ENCODE assay signal across 8 cellular contexts in the genomic region with DNA sequence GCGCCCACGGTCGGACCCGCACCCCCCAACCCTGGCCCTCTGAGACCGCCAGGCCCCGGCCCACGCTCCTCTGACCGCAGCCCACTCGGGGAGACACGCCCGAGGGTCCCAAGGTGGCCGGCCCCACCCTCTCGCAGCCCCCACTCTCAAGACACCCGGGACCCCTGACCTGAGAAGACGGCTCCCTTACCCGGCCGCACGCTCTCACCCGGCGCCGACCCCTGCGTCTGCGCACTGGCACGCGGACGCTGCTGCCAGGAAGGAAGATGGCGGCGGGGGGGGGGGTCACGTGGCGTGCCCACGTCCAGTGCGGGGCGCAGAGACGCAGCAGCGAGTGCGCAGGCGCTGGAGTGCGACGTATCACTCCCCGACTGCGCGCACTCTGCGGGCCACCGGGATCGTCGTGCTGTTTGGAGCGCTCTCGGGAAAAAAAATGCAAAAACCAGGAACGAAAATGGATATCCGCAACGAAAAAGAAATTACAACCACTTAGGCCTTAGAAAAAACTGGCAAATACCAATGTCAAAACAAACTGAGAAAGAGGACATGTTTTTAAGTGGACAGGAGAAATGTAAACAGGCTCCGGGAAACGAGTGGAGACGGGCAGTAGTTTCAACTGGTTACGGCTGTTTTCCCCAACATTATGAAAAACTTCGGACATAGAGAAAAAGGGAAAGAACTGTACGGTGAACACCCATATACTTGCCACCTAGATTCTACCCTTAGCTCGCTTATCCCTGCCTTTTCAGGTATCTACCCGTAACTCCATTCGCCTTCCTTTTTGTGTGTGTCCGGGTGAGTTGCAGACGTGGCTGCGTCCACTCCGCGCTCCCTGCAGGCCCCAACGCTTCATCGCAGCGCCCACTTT. TPM values are rescaled to one million over a fixed set of nuclear protein-coding genes. Genes with fewer than 3 reads are reported as not detected.
A peak's percentile ranks its signal among the peaks of the same experiment; 100 is the strongest.
DNase-seq lines count a peak whose midpoint lies in the region; ATAC-seq and TF ChIP-seq lines count a peak whose summit lies in the region.

MRPL36 (minus strand) TSS at position 236 of the 868 bp plus-strand sequence. CDS start 902 bp downstream, outside the sequence.

- peak within 1 kb of the TSS; percentile 97 for H3K27ac Mint-ChIP-seq in endodermal cell

- H3K4me3 ChIP-seq in OCI-LY1 (ENCODE audit: low read depth, low read length, poor library complexity, severe bottlenecking) (peak within 1 kb of the TSS; percentile 74), endodermal cell (ENCODE audit: low read length) (peak within 1 kb of the TSS; percentile 97), mesendoderm (ENCODE audit: low read length) (peak within 1 kb of the TSS; percentile 74)

- H2BK120ac ChIP-seq in mesendoderm (ENCODE audit: low read depth, low read length) = no peak within 1 kb of the TSS

- peaks cover 56% of the 10 kb centered on the region for H3K36me3 ChIP-seq in OCI-LY1 (ENCODE audit: insufficient read depth, low read length)
- H3K36me3 ChIP-seq in endodermal cell (ENCODE audit: control insufficient read depth, insufficient read depth, low read length) = peaks cover 44% of the 10 kb centered on the region
- peaks cover 13% of the 10 kb centered on the region for H3K36me3 ChIP-seq in mesendoderm (ENCODE audit: control insufficient read depth, insufficient read depth, low read length)

- H3K36me3 Mint-ChIP-seq in endodermal cell (ENCODE audit: low read depth) = peaks cover 40% of the 10 kb centered on the region

- peak within 1 kb of the TSS; percentile 97 for H3K56ac ChIP-seq in mesendoderm (ENCODE audit: low read length)

- H3K4me1 ChIP-seq in OCI-LY1 (ENCODE audit: insufficient read depth, low read length, severe bottlenecking) = peaks cover 46% of the 10 kb centered on the region
- H3K4me1 ChIP-seq in endodermal cell (ENCODE audit: control insufficient read depth, insufficient read depth, low read length) = no peaks in the 10 kb centered on the region
- peaks cover 3% of the 10 kb centered on the region for H3K4me1 ChIP-seq in mesendoderm (ENCODE audit: control insufficient read depth, low read depth, low read length)

- H3K79me2 ChIP-seq in OCI-LY1 (ENCODE audit: insufficient read depth, low read length) = peaks cover 18% of the 10 kb centered on the region
- peaks cover 32% of the 10 kb centered on the region for H3K79me2 ChIP-seq in mesendoderm (ENCODE audit: control insufficient read depth, insufficient read depth, low read length)

- H3K9me3 ChIP-seq in OCI-LY1 (ENCODE audit: low read length) = no peaks in the 10 kb centered on the region
- H3K9me3 ChIP-seq in endodermal cell (ENCODE audit: control insufficient read depth, low read length) = no peaks in the 10 kb centered on the region

- TF ChIP-seq CTCF in OCI-LY1 (IDR thresholded peaks at IDR 0.05; ENCODE audit: low read length) (no peak), endodermal cell (conservative IDR thresholded peaks at IDR 0.05) (no peak)

- no peaks in the 10 kb centered on the region for H3K9me3 Mint-ChIP-seq in endodermal cell

- no peaks in the 10 kb centered on the region for H3K9me2 ChIP-seq in OCI-LY1 (ENCODE audit: low read depth, low read length)

- no peaks in the 10 kb centered on the region for H4K20me1 ChIP-seq in OCI-LY1 (ENCODE audit: insufficient read depth, low read length)

- H2AK5ac ChIP-seq in mesendoderm (ENCODE audit: low read length) = no peak within 1 kb of the TSS

- no peak within 1 kb of the TSS for H2BK5ac ChIP-seq in mesendoderm (ENCODE audit: low read length)

- peak within 1 kb of the TSS; percentile 94 for H3K4ac ChIP-seq in mesendoderm (ENCODE audit: low read depth, low read length)

- peaks cover 9% of the 10 kb centered on the region for H3K4me1 Mint-ChIP-seq in endodermal cell

- DNase-seq in COLO829 (ENCODE audit: low spot score) (peak; percentile 87), HuH-7.5 (ENCODE audit: low spot score) (peak; percentile 87), endodermal cell (peak; percentile 98), mesendoderm (peak; percentile 95)
- peak; percentile 76 for DNase-seq in activated CD8-positive, alpha-beta memory T cell treated with anti-CD3 and anti-CD28 coated beads, Interleukin-2, amount 50 U/mL, for 24 hours (ENCODE audit: extremely low read depth)
- DNase-seq in stimulated activated CD8-positive, alpha-beta memory T cell treated with anti-CD3 and anti-CD28 coated beads, Interleukin-12 subunit alpha, Interleukin-12 subunit beta, amount 100 ng/mL, for 4 hours (ENCODE audit: low read depth) = peak; percentile 90

- H3K23ac ChIP-seq in mesendoderm (ENCODE audit: low read length) = no peak within 1 kb of the TSS

- H3K9ac ChIP-seq in OCI-LY1 (ENCODE audit: low read length) (peak within 1 kb of the TSS; percentile 82), endodermal cell (ENCODE audit: extremely low read depth, low read length, poor library complexity, severe bottlenecking) (peak within 1 kb of the TSS; percentile 77), mesendoderm (ENCODE audit: low read length) (peak within 1 kb of the TSS; percentile 90)

- ATAC-seq in GM21390 (IDR thresholded peaks at IDR 0.05; ENCODE audit: unreplicated experiment) = peak; percentile 42

- H2AFZ ChIP-seq in OCI-LY1 (ENCODE audit: low read length) = no peak within 1 kb of the TSS

- no peaks in the 10 kb centered on the region for H3F3A ChIP-seq in OCI-LY1 (ENCODE audit: insufficient read depth, low read length)

- no peak within 1 kb of the TSS for H4K5ac ChIP-seq in mesendoderm (ENCODE audit: low read length)

- no peaks in the 10 kb centered on the region for H3K27me3 ChIP-seq in OCI-LY1 (ENCODE audit: insufficient read depth, low read length)
- no peaks in the 10 kb centered on the region for H3K27me3 ChIP-seq in endodermal cell (ENCODE audit: control insufficient read depth, insufficient read depth, low read length, poor library complexity, severe bottlenecking)
- H3K27me3 ChIP-seq in mesendoderm (ENCODE audit: insufficient read depth, low read length, poor library complexity) = no peaks in the 10 kb centered on the region

- H3K27ac ChIP-seq in OCI-LY1 (ENCODE audit: low read depth, low read length, poor library complexity, severe bottlenecking) = peak within 1 kb of the TSS; percentile 89
- peak within 1 kb of the TSS; percentile 83 for H3K27ac ChIP-seq in endodermal cell (ENCODE audit: low read depth, low read length)
- no peak within 1 kb of the TSS for H3K27ac ChIP-seq in mesendoderm (ENCODE audit: low read depth, low read length)

- peak within 1 kb of the TSS; percentile 78 for H3K4me3 Mint-ChIP-seq in endodermal cell

- peak within 1 kb of the TSS; percentile 96 for H3K4me2 ChIP-seq in OCI-LY1 (ENCODE audit: low read length)
- H3K4me2 ChIP-seq in mesendoderm (ENCODE audit: low read length) = peak within 1 kb of the TSS; percentile 97

- H3K79me1 ChIP-seq in mesendoderm (ENCODE audit: low read length) = peaks cover 25% of the 10 kb centered on the region

- 0 to 1% methylated on average over 28 to 68 of the region's 68 CpGs for WGBS in endodermal cell (ENCODE audit: insufficient coverage in 1 of 2, insufficient read length in 1 of 2), 2 experiments
- no CpG with 5 or more reads among the region's 68 CpGs for WGBS in mesendoderm (ENCODE audit: extremely low coverage, insufficient coverage, low lambda C conversion rate)

- H3K18ac ChIP-seq in mesendoderm (ENCODE audit: low read length) = peak within 1 kb of the TSS; percentile 10

- no peak within 1 kb of the TSS for H2BK15ac ChIP-seq in mesendoderm (replicated peaks; ENCODE audit: low read depth)

- H4K8ac ChIP-seq in mesendoderm (ENCODE audit: low read depth, low read length) = no peak within 1 kb of the TSS

- no peaks in the 10 kb centered on the region for H3K27me3 Mint-ChIP-seq in endodermal cell (ENCODE audit: insufficient read depth)

RNA-seq across cellular contexts. Expression of gene MRPL36, which starts in this region (rescaled TPM):
- 10 to 100 TPM; 44.0 to 49.7 TPM for total RNA-seq in endodermal cell
- polyA plus RNA-seq in endodermal cell (2013, experiment 1 of 2) = 73.8 TPM
- 63.7 TPM for polyA plus RNA-seq in endodermal cell (2013, experiment 2 of 2)
- polyA plus RNA-seq in mesendoderm (2013, experiment 1 of 2) = 90.2 TPM
- polyA plus RNA-seq in mesendoderm (2013, experiment 2 of 2) = 88.1 TPM
